Comparison of ENCODE assay signal across 18 cellular contexts in the genomic region with DNA sequence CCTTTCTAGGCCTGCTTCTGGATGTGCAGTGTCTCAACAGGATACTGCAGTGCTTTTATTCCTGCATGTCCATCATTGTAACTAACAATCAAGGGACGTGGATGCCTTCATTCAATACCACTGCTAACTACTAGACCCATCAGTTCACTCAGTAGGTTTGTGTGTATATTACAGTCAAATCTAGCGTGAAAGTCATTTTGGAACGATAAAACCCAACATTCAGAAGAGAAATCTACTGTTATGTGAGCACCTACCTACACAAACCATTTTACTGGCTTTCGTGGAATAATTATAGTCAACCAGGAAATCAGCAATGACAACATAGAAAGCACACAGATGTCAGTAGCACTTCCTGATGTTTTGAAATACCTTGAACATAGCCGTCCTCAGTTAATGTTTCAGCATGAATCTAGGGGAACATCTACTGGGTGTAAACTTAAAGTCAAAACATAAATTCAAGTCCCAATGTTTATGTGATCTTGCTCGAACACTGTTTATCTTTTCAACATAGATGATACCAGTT.
"Had no signal": no experiment of that assay in that cellular context is flagged by ENCODE, and none has a peak within 500 bp of the region (broad histone marks: within the 10 kb centered on the region; RNA-seq: fewer than 3 reads in every experiment).

No MANE protein-coding gene starts in this region.

- H3K9me3 ChIP-seq: body of pancreas, left ventricle myocardium inferior, testis, upper lobe of left lung had no signal

- H3K4me1 ChIP-seq: body of pancreas, testis, upper lobe of left lung had no signal

- H3K27ac ChIP-seq: body of pancreas, left ventricle myocardium inferior, testis, upper lobe of left lung had no signal

- H3K4me1 Mint-ChIP-seq: nephron had no signal

- H3K27ac Mint-ChIP-seq: activated naive CD4-positive, alpha-beta T cell treated with anti-CD3 and anti-CD28 coated beads for 36 hours; effector memory CD8-positive, alpha-beta T cell; immature natural killer cell; nephron had no signal

- H3K4me3 ChIP-seq: body of pancreas, left ventricle myocardium inferior, testis, upper lobe of left lung had no signal

- H3K9me3 Mint-ChIP-seq: activated naive CD4-positive, alpha-beta T cell treated with anti-CD3 and anti-CD28 coated beads for 36 hours; effector memory CD8-positive, alpha-beta T cell; immature natural killer cell; nephron had no signal

- H3K4me3 Mint-ChIP-seq: activated naive CD4-positive, alpha-beta T cell treated with anti-CD3 and anti-CD28 coated beads for 36 hours; effector memory CD8-positive, alpha-beta T cell; immature natural killer cell; nephron had no signal

- H3K27me3 ChIP-seq: body of pancreas, testis, upper lobe of left lung had no signal

- H3K27me3 Mint-ChIP-seq: effector memory CD8-positive, alpha-beta T cell had no signal

- H3K36me3 ChIP-seq: left ventricle myocardium inferior, upper lobe of left lung had no signal

- DNase-seq: activated CD4-positive, alpha-beta T cell treated with anti-CD3 and anti-CD28 coated beads, Interleukin-2, amount 50 U/mL, for 48 hours; activated naive CD4-positive, alpha-beta T cell treated with anti-CD3 and anti-CD28 coated beads for 36 hours; body of pancreas; caudate nucleus; effector memory CD8-positive, alpha-beta T cell; immature natural killer cell; kidney glomerular epithelial cell; left ventricle myocardium inferior; mammary epithelial cell; midbrain; occipital lobe; posterior cingulate gyrus; retina; stimulated activated CD4-positive, alpha-beta T cell treated with anti-CD3 and anti-CD28 coated beads, Interleukin-2, amount 100 ng/mL, for 24 hours; T1000; testis; upper lobe of left lung had no signal
